Comparison of ENCODE assay signal across 8 cellular contexts in genomic region chr3:100603449-100603848, GRCh38. TPM values are rescaled to one million over a fixed set of nuclear protein-coding genes. Genes with fewer than 3 reads are reported as not detected.
A peak's percentile ranks its signal among the peaks of the same experiment; 100 is the strongest.
DNase-seq lines count a peak whose midpoint lies in the region; ATAC-seq lines count a peak whose summit lies in the region.

No MANE protein-coding gene starts in this region.

- H3K27me3 Mint-ChIP-seq in activated CD4-positive, alpha-beta T cell treated with anti-CD3 and anti-CD28 coated beads, Interleukin-2, amount 10 ng/mL, durations not matched to agents 24 days and 14 days: peaks cover 1% of the 10 kb centered on the region
- peaks cover 13% of the 10 kb centered on the region for H3K27me3 Mint-ChIP-seq in activated naive CD8-positive, alpha-beta T cell treated with anti-CD3 and anti-CD28 coated beads for 36 hours

- intact Hi-C loops in activated CD4-positive, alpha-beta T cell treated with anti-CD3 and anti-CD28 coated beads, Interleukin-2, amount 10 ng/mL, durations not matched to agents 24 days and 14 days (cut with micrococcal nuclease): loop anchor here (1.0 to 5.0 kb wide), 4 partner anchors 47 to 201 kb away; partner anchors contain the start of genes LNP1 and TOMM70

- H3K4me1 Mint-ChIP-seq in activated CD4-positive, alpha-beta T cell treated with anti-CD3 and anti-CD28 coated beads, Interleukin-2, amount 10 ng/mL, durations not matched to agents 24 days and 14 days: peaks cover 27% of the 10 kb centered on the region
- H3K4me1 Mint-ChIP-seq in activated naive CD8-positive, alpha-beta T cell treated with anti-CD3 and anti-CD28 coated beads for 36 hours: peaks cover 21% of the 10 kb centered on the region

- peaks cover 4% of the 10 kb centered on the region for H3K9me3 Mint-ChIP-seq in activated CD4-positive, alpha-beta T cell treated with anti-CD3 and anti-CD28 coated beads, Interleukin-2, amount 10 ng/mL, durations not matched to agents 24 days and 14 days
- peaks cover 7% of the 10 kb centered on the region for H3K9me3 Mint-ChIP-seq in activated naive CD8-positive, alpha-beta T cell treated with anti-CD3 and anti-CD28 coated beads for 36 hours

- peaks cover 4% of the 10 kb centered on the region for H3K36me3 Mint-ChIP-seq in activated CD4-positive, alpha-beta T cell treated with anti-CD3 and anti-CD28 coated beads, Interleukin-2, amount 10 ng/mL, durations not matched to agents 24 days and 14 days (ENCODE audit: low read depth)
- H3K36me3 Mint-ChIP-seq in activated naive CD8-positive, alpha-beta T cell treated with anti-CD3 and anti-CD28 coated beads for 36 hours: peaks cover 5% of the 10 kb centered on the region

- DNase-seq in activated CD4-positive, alpha-beta T cell treated with anti-CD3 and anti-CD28 coated beads, Interleukin-2, amount 10 ng/mL, durations not matched to agents 24 days and 14 days: no peak
- DNase-seq in activated CD4-positive, alpha-beta T cell treated with anti-CD3 and anti-CD28 coated beads, Interleukin-2, amount 50 U/mL, for 48 hours: no peak
- DNase-seq in M059J (ENCODE audit: low read depth) (peak; percentile 68), kidney tubule cell (ENCODE audit: low spot score) (peak; percentile 40), NCI-H2227 treated with DMSO at 0.1 percent for 48 hours (lab: John Stamatoyannopoulos, UW) (no peak)
- DNase-seq in activated naive CD8-positive, alpha-beta T cell treated with anti-CD3 and anti-CD28 coated beads for 36 hours: no peak
- DNase-seq in activated CD8-positive, alpha-beta memory T cell treated with anti-CD3 and anti-CD28 coated beads for 24 hours: no peak

- ATAC-seq in GM21825 (IDR thresholded peaks at IDR 0.05; ENCODE audit: unreplicated experiment): peak; percentile 34

- peak overlapping the region; percentile 83 for H3K27ac Mint-ChIP-seq in activated CD4-positive, alpha-beta T cell treated with anti-CD3 and anti-CD28 coated beads, Interleukin-2, amount 10 ng/mL, durations not matched to agents 24 days and 14 days
- peak overlapping the region; percentile 47 for H3K27ac Mint-ChIP-seq in activated naive CD8-positive, alpha-beta T cell treated with anti-CD3 and anti-CD28 coated beads for 36 hours

- H3K4me3 Mint-ChIP-seq in activated CD4-positive, alpha-beta T cell treated with anti-CD3 and anti-CD28 coated beads, Interleukin-2, amount 10 ng/mL, durations not matched to agents 24 days and 14 days: peak overlapping the region; percentile 72
- H3K4me3 Mint-ChIP-seq in activated naive CD8-positive, alpha-beta T cell treated with anti-CD3 and anti-CD28 coated beads for 36 hours: peak overlapping the region; percentile 64

RNA-seq across cellular contexts. Expression of gene ADGRG7, which starts 6.0 kb away (rescaled TPM):
- not detected in 2 replicates for total RNA-seq in activated CD4-positive, alpha-beta T cell treated with anti-CD3 and anti-CD28 coated beads, Interleukin-2, amount 10 ng/mL, durations not matched to agents 24 days and 14 days
- not detected in 2 replicates for total RNA-seq in M059J (2014; rRNA removed; shearing (Covaris generic))
- total RNA-seq in activated naive CD8-positive, alpha-beta T cell treated with anti-CD3 and anti-CD28 coated beads for 36 hours: not detected

Comparison
In these comparisons a context has a peak if more than half of its experiments do, and no peak if none do; other contexts are left out.
1. DNase-seq: peak in M059J (single experiment) and kidney tubule cell (single experiment); none in activated CD4-positive, alpha-beta T cell treated with anti-CD3 and anti-CD28 coated beads, Interleukin-2, amount 10 ng/mL, durations not matched to agents 24 days and 14 days (single experiment), activated CD4-positive, alpha-beta T cell treated with anti-CD3 and anti-CD28 coated beads, Interleukin-2, amount 50 U/mL, for 48 hours (0 of 2), activated naive CD8-positive, alpha-beta T cell treated with anti-CD3 and anti-CD28 coated beads for 36 hours (single experiment), NCI-H2227 treated with DMSO at 0.1 percent for 48 hours (single experiment) and activated CD8-positive, alpha-beta memory T cell treated with anti-CD3 and anti-CD28 coated beads for 24 hours (single experiment).